In the genomic region with DNA sequence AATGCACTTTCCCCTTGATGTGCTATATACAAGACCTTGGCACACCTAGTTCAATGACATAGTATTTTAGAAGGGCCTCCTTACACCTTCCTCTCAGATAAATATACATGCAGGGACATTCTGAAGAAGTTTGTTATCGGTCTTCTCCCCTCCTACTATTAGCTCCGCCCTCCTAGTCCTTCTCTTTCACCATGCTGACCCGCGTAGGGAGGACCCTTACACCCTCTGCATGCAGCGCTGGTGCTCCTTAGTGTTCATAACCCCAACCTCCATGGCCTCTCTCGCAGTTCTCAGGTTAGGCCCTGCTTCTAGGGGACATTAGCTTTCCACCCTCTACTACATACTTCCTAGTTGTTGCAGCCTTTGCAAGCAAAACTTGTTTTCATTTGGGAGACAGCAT, we compare ENCODE assay signal across 19 cellular contexts.
DNase-seq lines count a peak whose midpoint lies in the region; ATAC-seq, FAIRE-seq and TF ChIP-seq lines count a peak whose summit lies in the region.
"Had no signal": no experiment of that assay in that cellular context is flagged by ENCODE, and none has a peak within 500 bp of the region (broad histone marks: within the 10 kb centered on the region; RNA-seq: fewer than 3 reads in every experiment).

No MANE protein-coding gene starts in this region.

- no peaks in the 10 kb centered on the region for H3K27me3 Mint-ChIP-seq in Caco-2 (ENCODE audit: insufficient read depth, unreplicated experiment)
- no peaks in the 10 kb centered on the region for H3K27me3 Mint-ChIP-seq in osteocyte (ENCODE audit: unreplicated experiment)
- H3K27me3 Mint-ChIP-seq: naive B cell had no signal

- H3K36me3 ChIP-seq in Caco-2 (ENCODE audit: control insufficient read depth, insufficient read depth, low read length): no peaks in the 10 kb centered on the region
- H3K36me3 ChIP-seq in Loucy (ENCODE audit: insufficient read depth, low read length): no peaks in the 10 kb centered on the region
- no peaks in the 10 kb centered on the region for H3K36me3 ChIP-seq in H1 (ENCODE audit: control insufficient read depth in 2 of 4, insufficient read depth in 4 of 4, low read length in 3 of 4)
- no peaks in the 10 kb centered on the region for H3K36me3 ChIP-seq in uterus
- H3K36me3 ChIP-seq: cardiac muscle cell, SJSA1 had no signal

- H4K91ac ChIP-seq in H1 (replicated peaks; ENCODE audit: insufficient read length, low read length): no peak overlapping the region

- H4K20me1 ChIP-seq in Loucy (ENCODE audit: insufficient read depth, low read length, poor library complexity, severe bottlenecking) (no peaks in the 10 kb centered on the region), H1 (replicated peaks in 1 of 2; ENCODE audit: control insufficient read depth in 1 of 2, insufficient read depth in 2 of 2, low read length in 2 of 2) (peaks cover 4 to 10% of the 10 kb centered on the region in 2 experiments)

- H4K5ac ChIP-seq in H1 (ENCODE audit: insufficient read length, low read depth, low read length): no peak overlapping the region

- no peak overlapping the region for H3K14ac ChIP-seq in H1 (ENCODE audit: insufficient read length)

- POLR2A ChIA-PET in Caco-2 (lab: Charles Lee) (no interaction called here), H1 (lab: Charles Lee; ENCODE audit: partially characterized antibody) (no interaction called here)

- no peaks in the 10 kb centered on the region for H3K9me2 ChIP-seq in Loucy (replicated peaks; ENCODE audit: low read depth, low read length)

- TF ChIP-seq CTCF in Caco-2 (IDR thresholded peaks at IDR 0.05; ENCODE audit: insufficient read depth in 1 of 2, low read depth in 1 of 2, low read length in 1 of 2, severe bottlenecking in 1 of 2, unreplicated experiment in 1 of 2) (no peak), Loucy (conservative IDR thresholded peaks at IDR 0.05; ENCODE audit: low read length) (no peak), H1 (IDR thresholded peaks at IDR 0.05; ENCODE audit: control extremely low read depth in 1 of 3, insufficient read depth in 1 of 3, low read depth in 1 of 3, low read length in 3 of 3) (no peak), osteocyte (IDR thresholded peaks at IDR 0.05) (no peak), D721Med (IDR thresholded peaks at IDR 0.05; ENCODE audit: insufficient read depth, missing control alignments) (no peak), uterus (IDR thresholded peaks at IDR 0.05) (no peak)

- TF ChIP-seq EP300 in H1 (IDR thresholded peaks at IDR 0.05; ENCODE audit: borderline replicate concordance in 1 of 2, low read depth in 2 of 2, low read length in 2 of 2): no peak

- H3K9ac ChIP-seq in Loucy (ENCODE audit: low read depth, low read length, poor library complexity, severe bottlenecking): peak overlapping the region; percentile 27
- no peak overlapping the region for H3K9ac ChIP-seq in H1 (replicated peaks in 1 of 4; ENCODE audit: extremely low read depth in 1 of 4, low read depth in 3 of 4, low read length in 3 of 4)

- DNase-seq in Caco-2 (no peak), H1 (ENCODE audit: low read depth in 1 of 2, low spot score in 2 of 2) (no peak), osteocyte (ENCODE audit: extremely low spot score, unreplicated experiment) (no peak), D721Med (ENCODE audit: insufficient read length, low spot score) (no peak), AML-193 (lab: John Stamatoyannopoulos, UW) (no peak), uterus (no peak)
- DNase-seq: effector memory CD8-positive, alpha-beta T cell; left colon; naive B cell; NCI-H1436 treated with DMSO at 0.1 percent for 48 hours; NCI-H226; stimulated activated CD4-positive, alpha-beta T cell treated with anti-CD3 and anti-CD28 coated beads, Interleukin-15, amount 100 ng/mL, for 24 hours had no signal

- H3K23me2 ChIP-seq in H1 (ENCODE audit: low read depth, low read length): no peaks in the 10 kb centered on the region

- intact Hi-C loops in Caco-2 (cut with micrococcal nuclease; ENCODE audit: unreplicated experiment): no loop called here
- intact Hi-C loops in uterus (cut with DNase I; ENCODE audit: low total_unique reads): no loop called here

- no peak overlapping the region for H3K23ac ChIP-seq in H1 (ENCODE audit: insufficient read length)

- H3K27me3 ChIP-seq in Caco-2 (replicated peaks; ENCODE audit: control insufficient read depth, insufficient read depth, low read length) (no peaks in the 10 kb centered on the region), Loucy (ENCODE audit: insufficient read depth, low read length, poor library complexity, severe bottlenecking) (no peaks in the 10 kb centered on the region), H1 (replicated peaks in 1 of 4; ENCODE audit: control insufficient read depth in 3 of 4, extremely low read depth in 1 of 4, insufficient read depth in 3 of 4, low read length in 3 of 4) (no peaks in the 10 kb centered on the region; a peak in 1 of 7 replicates), uterus (no peaks in the 10 kb centered on the region)
- H3K27me3 ChIP-seq: cardiac muscle cell, SJSA1 had no signal

- no peak overlapping the region for H3K18ac ChIP-seq in H1 (ENCODE audit: extremely low read depth, low read length)

- H3K56ac ChIP-seq in H1 (replicated peaks; ENCODE audit: insufficient read length, low read depth, low read length): no peak overlapping the region

- H2BK20ac ChIP-seq in H1 (ENCODE audit: low read length): no peak overlapping the region

- peaks cover 16% of the 10 kb centered on the region for H3K36me3 Mint-ChIP-seq in Caco-2 (ENCODE audit: insufficient read depth, unreplicated experiment)
- peaks cover 1% of the 10 kb centered on the region for H3K36me3 Mint-ChIP-seq in osteocyte (ENCODE audit: unreplicated experiment)
- H3K36me3 Mint-ChIP-seq: naive B cell had no signal

- no peaks in the 10 kb centered on the region; the same call in 1 of the 2 replicates for H3F3A ChIP-seq in Loucy (ENCODE audit: low read depth)

- FAIRE-seq in H1 (lab: Jason Lieb, UNC) (no peak), D721Med (lab: Jason Lieb, UNC) (no peak)
- FAIRE-seq: G401.6, H54 had no signal

- no peak overlapping the region for H3K4me3 Mint-ChIP-seq in Caco-2 (ENCODE audit: unreplicated experiment)
- no peak overlapping the region for H3K4me3 Mint-ChIP-seq in osteocyte (ENCODE audit: unreplicated experiment)
- H3K4me3 Mint-ChIP-seq: effector memory CD8-positive, alpha-beta T cell; naive B cell had no signal

- H3K9me3 Mint-ChIP-seq in Caco-2 (ENCODE audit: unreplicated experiment) (no peaks in the 10 kb centered on the region), osteocyte (ENCODE audit: unreplicated experiment) (no peaks in the 10 kb centered on the region)
- H3K9me3 Mint-ChIP-seq: activated naive CD4-positive, alpha-beta T cell treated with anti-CD3 and anti-CD28 coated beads, Interleukin-2, amount 50 U/mL, for 72 hours; effector memory CD8-positive, alpha-beta T cell; naive B cell had no signal

- CTCF ChIA-PET in Caco-2 (lab: Charles Lee): interaction anchor here (1.0 kb wide), 1 partner anchor 16 kb away, joined by 5 read pairs; no protein-coding TSS in a partner anchor
- CTCF ChIA-PET in H1 (lab: Charles Lee; ENCODE audit: partially characterized antibody): interaction anchor here (0.6 to 2.0 kb wide), 9 partner anchors 10 to 335 kb away, joined by 3 to 7 read pairs (median 3); no protein-coding TSS in a partner anchor

- H3K4me3 ChIP-seq in Caco-2 (ENCODE audit: low read depth, low read length) (no peak overlapping the region), Loucy (ENCODE audit: low read length, poor library complexity, severe bottlenecking) (peak overlapping the region; percentile 16), H1 (ENCODE audit: extremely low read depth in 1 of 4, insufficient read depth in 2 of 4, low read depth in 3 of 4, low read length in 4 of 4) (no peak overlapping the region), uterus (no peak overlapping the region)
- H3K4me3 ChIP-seq: cardiac muscle cell, SJSA1 had no signal

- peak overlapping the region; percentile 29 for H3K27ac Mint-ChIP-seq in Caco-2 (ENCODE audit: unreplicated experiment)
- peak overlapping the region; percentile 95 for H3K27ac Mint-ChIP-seq in osteocyte (ENCODE audit: unreplicated experiment)
- H3K27ac Mint-ChIP-seq: effector memory CD8-positive, alpha-beta T cell had no signal

- no peak for ATAC-seq in GM21360 (IDR thresholded peaks at IDR 0.05; ENCODE audit: unreplicated experiment)
- ATAC-seq: activated naive CD4-positive, alpha-beta T cell treated with anti-CD3 and anti-CD28 coated beads, Interleukin-2, amount 50 U/mL, for 72 hours; effector memory CD8-positive, alpha-beta T cell; left colon had no signal

- TF ChIP-seq POLR2A in H1 (IDR thresholded peaks at IDR 0.05; ENCODE audit: control extremely low read depth in 1 of 2, low read depth in 2 of 2, low read length in 2 of 2) (no peak), uterus (IDR thresholded peaks at IDR 0.05) (no peak)

- no peak for TF ChIP-seq RAD21 in H1 (IDR thresholded peaks at IDR 0.05 in 1 of 2, conservative IDR thresholded peaks at IDR 0.05 in 1 of 2; ENCODE audit: low read depth in 2 of 2, low read length in 2 of 2)

- no peak overlapping the region for H3K4ac ChIP-seq in H1 (replicated peaks; ENCODE audit: insufficient read length, low read depth, low read length)

- H4K8ac ChIP-seq in H1 (ENCODE audit: extremely low read depth, insufficient read depth, low read length): no peak overlapping the region

- H3K79me1 ChIP-seq in H1 (ENCODE audit: low read depth, low read length): peaks cover 10% of the 10 kb centered on the region; the same call in 1 of the 2 replicates

- H3K4me1 Mint-ChIP-seq in Caco-2 (ENCODE audit: low read depth, unreplicated experiment) (peaks cover 34% of the 10 kb centered on the region), osteocyte (ENCODE audit: unreplicated experiment) (peaks cover 88% of the 10 kb centered on the region)

- 66% methylated on average over 6 of the region's 6 CpGs; no CpG with 5 or more reads in 1 of the 2 experiments for whole genome bisulfite sequencing in H1 (ENCODE audit: extremely low coverage in 1 of 2, insufficient coverage in 1 of 2, insufficient read length in 1 of 2, insufficient replicate concordance in 2 of 2, low coverage in 1 of 2, low lambda C conversion rate in 2 of 2, missing lambda C conversion rate in 1 of 2), 2 experiments

- H3K4me1 ChIP-seq in Caco-2: peaks cover 48% of the 10 kb centered on the region
- H3K4me1 ChIP-seq in Loucy (ENCODE audit: insufficient read depth, low read length, poor library complexity, severe bottlenecking): peaks cover 62% of the 10 kb centered on the region
- peaks cover 6 to 22% (median 12%) of the 10 kb centered on the region in 4 experiments for H3K4me1 ChIP-seq in H1 (replicated peaks in 1 of 4; ENCODE audit: control insufficient read depth in 3 of 4, insufficient read depth in 4 of 4, low read length in 3 of 4)
- H3K4me1 ChIP-seq in uterus: peaks cover 0 to 11% of the 10 kb centered on the region in 2 donors

- H3K9me3 ChIP-seq in Caco-2 (no peaks in the 10 kb centered on the region), Loucy (ENCODE audit: insufficient read depth, low read depth, low read length) (no peaks in the 10 kb centered on the region), H1 (ENCODE audit: insufficient read depth in 2 of 2, low read depth in 1 of 2, low read length in 1 of 2) (no peaks in the 10 kb centered on the region), uterus (no peaks in the 10 kb centered on the region)
- H3K9me3 ChIP-seq: SJSA1 had no signal

- H3K27ac ChIP-seq in H1 (ENCODE audit: low read depth, low read length): no peak overlapping the region
- no peak overlapping the region for H3K27ac ChIP-seq in uterus
- H3K27ac ChIP-seq: cardiac muscle cell, SJSA1 had no signal

- no peak overlapping the region for H2AK5ac ChIP-seq in H1 (ENCODE audit: low read depth, low read length)

- no peak overlapping the region for H2BK120ac ChIP-seq in H1 (replicated peaks; ENCODE audit: low read depth, low read length)

- peaks cover 90% of the 10 kb centered on the region for H3K79me2 ChIP-seq in Loucy (ENCODE audit: insufficient read depth, low read length)
- H3K79me2 ChIP-seq in H1 (ENCODE audit: control insufficient read depth in 1 of 2, insufficient read depth in 2 of 2, low read length in 2 of 2): peaks cover 3 to 97% of the 10 kb centered on the region in 2 experiments; a peak in 3 of 4 replicates

- H2BK15ac ChIP-seq in H1 (ENCODE audit: low read length): peak overlapping the region; percentile 47; the same call in 1 of the 2 replicates

- peak overlapping the region; percentile 34 for H3K4me2 ChIP-seq in Loucy (ENCODE audit: low read depth, low read length, poor library complexity, severe bottlenecking)
- H3K4me2 ChIP-seq in H1 (ENCODE audit: insufficient read depth in 1 of 2, low read depth in 2 of 2, low read length in 2 of 2): peak overlapping the region in 1 of 2 experiments; percentile 8; a peak in 1 of 4 replicates

- no peak overlapping the region for H2AFZ ChIP-seq in Loucy (ENCODE audit: low read length)
- no peak overlapping the region for H2AFZ ChIP-seq in H1 (ENCODE audit: low read length)

- no TSS peak for BruUV-seq in Caco-2 (replicated peaks; lab: Mats Ljungman, UMichigan)

- no peak overlapping the region for H2BK5ac ChIP-seq in H1 (ENCODE audit: low read depth, low read length)

- H2BK12ac ChIP-seq in H1 (ENCODE audit: low read depth, low read length): no peak overlapping the region
